Comparison of ENCODE assay signal across 1 cellular context in genomic region chr2:85909005-85909404, GRCh38.
TF ChIP-seq lines count a peak whose summit lies in the region.

No MANE protein-coding gene starts in this region.

TF ChIP-seq in HepG2, 621 proteins besides CTCF, POLR2A, EP300 and RAD21 (continued from another document):
- TF ChIP-seq ZNF362 (CRISPR knock-in tag; IDR thresholded peaks at IDR 0.05; ENCODE audit: borderline replicate concordance) (no peak), ZNF292 (CRISPR knock-in tag; IDR thresholded peaks at IDR 0.05; ENCODE audit: borderline replicate concordance, low read depth) (no peak), ZNF256 (CRISPR knock-in tag; conservative IDR thresholded peaks at IDR 0.05) (no peak), ZSCAN29 (CRISPR knock-in tag; conservative IDR thresholded peaks at IDR 0.05) (no peak), ZNF772 (CRISPR knock-in tag; IDR thresholded peaks at IDR 0.05) (no peak), ZSCAN31 (CRISPR knock-in tag; IDR thresholded peaks at IDR 0.05; ENCODE audit: low read depth) (no peak), MEIS1 (CRISPR knock-in tag; IDR thresholded peaks at IDR 0.05; ENCODE audit: borderline replicate concordance) (no peak)
